Comparison of ENCODE assay signal across 26 cellular contexts in genomic region chr9:121809356-121810050, GRCh38.
"Had no signal": no experiment of that assay in that cellular context is flagged by ENCODE, and none has a peak within 500 bp of the region (broad histone marks: within the 10 kb centered on the region; RNA-seq: fewer than 3 reads in every experiment).

No MANE protein-coding gene starts in this region.

- DNase-seq: activated B cell treated with CpG ODN at 0.5 μM for 24 hours; activated CD4-positive, alpha-beta T cell treated with anti-CD3 and anti-CD28 coated beads for 48 hours; activated CD4-positive, alpha-beta T cell treated with anti-CD3 and anti-CD28 coated beads, Interleukin-2, amount 50 U/mL, for 1 hour; activated CD4-positive, alpha-beta T cell treated with anti-CD3 and anti-CD28 coated beads, Interleukin-2, amount 50 U/mL, for 48 hours; activated CD8-positive, alpha-beta memory T cell treated with anti-CD3 and anti-CD28 coated beads for 24 hours; activated CD8-positive, alpha-beta T cell treated with anti-CD3 and anti-CD28 coated beads for 36 hours; activated effector memory CD4-positive, alpha-beta T cell treated with Interleukin-2 at 50 U/mL for 16 hours; activated gamma-delta T cell treated with Interleukin-2 at 50 U/mL for 16 hours; activated naive CD4-positive, alpha-beta T cell treated with anti-CD3 and anti-CD28 coated beads, Interleukin-2, amount 50 U/mL, for 16 hours; activated naive CD4-positive, alpha-beta T cell treated with Interleukin-2 at 50 U/mL for 16 hours; activated T-cell treated with anti-CD3 and anti-CD28 coated beads, Interleukin-2, amount 50 U/mL, for 4 hours; amniotic stem cell; anterior cingulate cortex; brain microvascular endothelial cell; cortex of kidney; dermis blood vessel endothelial cell; effector CD4-positive, alpha-beta T cell; effector memory CD8-positive, alpha-beta T cell; foreskin fibroblast; T-helper 1 cell; T-helper 17 cell; T1000; WERI-Rb-1 had no signal

- H3K27me3 ChIP-seq: brain microvascular endothelial cell had no signal

- H3K27ac ChIP-seq: brain microvascular endothelial cell, epithelial cell of prostate, WERI-Rb-1 had no signal

- H3K36me3 ChIP-seq: brain microvascular endothelial cell, WERI-Rb-1 had no signal

- ATAC-seq: activated CD4-positive, CD25-positive, alpha-beta regulatory T cell treated with anti-CD3 and anti-CD28 coated beads, Interleukin-2, amount 50 U/mL, for 24 hours; activated CD8-positive, alpha-beta T cell treated with anti-CD3 and anti-CD28 coated beads for 36 hours; activated T-cell treated with anti-CD3 and anti-CD28 coated beads, Interleukin-2, amount 50 U/mL, for 4 hours; activated T-helper 17 cell treated with anti-CD3 and anti-CD28 coated beads, Interleukin-2, amount 50 U/mL, for 72 hours; effector memory CD8-positive, alpha-beta T cell; T-helper 17 cell had no signal
